1 cellular context compared by ENCODE assay signal in genomic region chr2:72993147-72993546, GRCh38.
TF ChIP-seq lines count a peak whose summit lies in the region.

No MANE protein-coding gene starts in this region.

TF ChIP-seq in HepG2, 621 proteins besides CTCF, POLR2A, EP300 and RAD21 (continued from another document and continues in another):
- TF ChIP-seq TERF1 (CRISPR knock-in tag; IDR thresholded peaks at IDR 0.05) (no peak), HOXA3 (CRISPR knock-in tag; IDR thresholded peaks at IDR 0.05) (peak; percentile 9; the same call in 1 of the 2 replicates), HNF4G (IDR thresholded peaks at IDR 0.05; ENCODE audit: borderline replicate concordance, low read depth, low read length) (0 out of 2 replicates have a peak, but pooled peaks have one; percentile 49), HNF4G (CRISPR knock-in tag; IDR thresholded peaks at IDR 0.05; ENCODE audit: borderline replicate concordance, low read depth) (no peak), HCFC1 (IDR thresholded peaks at IDR 0.05; ENCODE audit: low read depth, low read length) (0 out of 2 replicates have a peak, but pooled peaks have one; percentile 21), SP1 (IDR thresholded peaks at IDR 0.05) (no peak), SP1 (CRISPR knock-in tag; IDR thresholded peaks at IDR 0.05) (0 out of 2 replicates have a peak, but pooled peaks have one; percentile 20), GLMP (CRISPR knock-in tag; IDR thresholded peaks at IDR 0.05; ENCODE audit: borderline replicate concordance) (no peak), NCOR1 (IDR thresholded peaks at IDR 0.05; ENCODE audit: borderline replicate concordance, low read length) (0 out of 2 replicates have a peak, but pooled peaks have one; percentile 27), ZNF83 (CRISPR knock-in tag; IDR thresholded peaks at IDR 0.05; ENCODE audit: borderline replicate concordance) (no peak), KDM3A (CRISPR knock-in tag; IDR thresholded peaks at IDR 0.05; ENCODE audit: low read depth) (no peak), RFX5 (IDR thresholded peaks at IDR 0.05; ENCODE audit: low read depth, low read length) (no peak), ZNF362 (CRISPR knock-in tag; IDR thresholded peaks at IDR 0.05; ENCODE audit: borderline replicate concordance) (no peak), ZNF704 (CRISPR knock-in tag; IDR thresholded peaks at IDR 0.05; ENCODE audit: borderline replicate concordance) (no peak), FOXA3 (CRISPR knock-in tag; IDR thresholded peaks at IDR 0.05) (peak; percentile 54; the same call in 1 of the 2 replicates), SMC3 (IDR thresholded peaks at IDR 0.05; ENCODE audit: low read length) (peak; percentile 97), SP140L (CRISPR knock-in tag; IDR thresholded peaks at IDR 0.05; ENCODE audit: borderline replicate concordance) (no peak), TEF (CRISPR knock-in tag; IDR thresholded peaks at IDR 0.05) (no peak), TFAP4 (IDR thresholded peaks at IDR 0.05; ENCODE audit: borderline replicate concordance, low read depth) (peak; percentile 32; the same call in 1 of the 2 replicates), NBN (conservative IDR thresholded peaks at IDR 0.05) (no peak), CERS6 (CRISPR knock-in tag; IDR thresholded peaks at IDR 0.05) (no peak), TRAFD1 (CRISPR knock-in tag; IDR thresholded peaks at IDR 0.05; ENCODE audit: borderline replicate concordance) (no peak), ZBTB46 (CRISPR knock-in tag; IDR thresholded peaks at IDR 0.05; ENCODE audit: borderline replicate concordance) (no peak), THAP11 (CRISPR knock-in tag; IDR thresholded peaks at IDR 0.05) (peak; percentile 75), IKZF4 (CRISPR knock-in tag; IDR thresholded peaks at IDR 0.05; ENCODE audit: borderline replicate concordance, low read depth, not compliant biosample characterization) (no peak), ZNF512 (CRISPR knock-in tag; IDR thresholded peaks at IDR 0.05) (no peak), FOXO4 (CRISPR knock-in tag; conservative IDR thresholded peaks at IDR 0.05) (no peak), THYN1 (CRISPR knock-in tag; IDR thresholded peaks at IDR 0.05; ENCODE audit: borderline replicate concordance, low read depth) (no peak), KLF6 (CRISPR knock-in tag; IDR thresholded peaks at IDR 0.05) (no peak), MEIS1 (CRISPR knock-in tag; IDR thresholded peaks at IDR 0.05; ENCODE audit: borderline replicate concordance) (no peak), CCDC6 (CRISPR knock-in tag; IDR thresholded peaks at IDR 0.05) (peak; percentile 39; the same call in 1 of the 2 replicates), POGK (CRISPR knock-in tag; conservative IDR thresholded peaks at IDR 0.05) (no peak; the same call in 1 of the 2 replicates), CENPT (CRISPR knock-in tag; IDR thresholded peaks at IDR 0.05; ENCODE audit: low read depth) (no peak), AFF4 (CRISPR knock-in tag; IDR thresholded peaks at IDR 0.05) (no peak), ZNF567 (CRISPR knock-in tag; IDR thresholded peaks at IDR 0.05; ENCODE audit: borderline replicate concordance) (no peak), PAWR (CRISPR knock-in tag; IDR thresholded peaks at IDR 0.05; ENCODE audit: borderline replicate concordance) (no peak), POLR2AphosphoS5 (IDR thresholded peaks at IDR 0.05; ENCODE audit: low read depth, low read length) (no peak), RELA (CRISPR knock-in tag; IDR thresholded peaks at IDR 0.05) (no peak)
